Comparison of ENCODE assay signal across 10 cellular contexts in genomic region chr18:9494778-9495302, GRCh38. TPM values are rescaled to one million over a fixed set of nuclear protein-coding genes. Genes with fewer than 3 reads are reported as not detected.
DNase-seq lines count a peak whose midpoint lies in the region; ATAC-seq, FAIRE-seq and TF ChIP-seq lines count a peak whose summit lies in the region.
"Had no signal": no experiment of that assay in that cellular context is flagged by ENCODE, and none has a peak within 500 bp of the region (broad histone marks: within the 10 kb centered on the region; RNA-seq: fewer than 3 reads in every experiment).

No MANE protein-coding gene starts in this region.

- peaks cover 19% of the 10 kb centered on the region for H3K4me1 ChIP-seq in MM.1S (ENCODE audit: low read length)
- peaks cover 33% of the 10 kb centered on the region for H3K4me1 ChIP-seq in iPS-18a (ENCODE audit: control insufficient read depth, low read depth, low read length)
- H3K4me1 ChIP-seq in kidney (ENCODE audit: control insufficient read depth in 1 of 2, insufficient read depth in 1 of 2, low read depth in 1 of 2, low read length in 2 of 2): peaks cover 3 to 5% of the 10 kb centered on the region in 2 donors

- H3K36me3 ChIP-seq in MM.1S (replicated peaks; ENCODE audit: insufficient read depth, low read length) (no peaks in the 10 kb centered on the region), iPS-18a (ENCODE audit: control insufficient read depth, low read depth, low read length) (no peaks in the 10 kb centered on the region), kidney (ENCODE audit: control insufficient read depth in 1 of 2, insufficient read depth in 2 of 2, low read length in 2 of 2) (no peaks in the 10 kb centered on the region)

- intact Hi-C loops in kidney (cut with DNase I) (no loop called here), Right ventricle myocardium inferior (cut with DNase I) (no loop called here)

- H3K27me3 ChIP-seq in MM.1S (replicated peaks; ENCODE audit: insufficient read depth, low read length) (no peaks in the 10 kb centered on the region), iPS-18a (ENCODE audit: control insufficient read depth, insufficient read depth, low read length) (no peaks in the 10 kb centered on the region)

- H4K20me1 ChIP-seq in MM.1S (ENCODE audit: insufficient read depth, low read length): no peaks in the 10 kb centered on the region

- H2AFZ ChIP-seq in MM.1S (ENCODE audit: low read length): no peak overlapping the region

- TF ChIP-seq CTCF in MM.1S (IDR thresholded peaks at IDR 0.05; ENCODE audit: low read length) (no peak), kidney (IDR thresholded peaks at IDR 0.05; ENCODE audit: borderline replicate concordance, extremely low read depth, insufficient read depth) (no peak)

- H3K9me2 ChIP-seq in MM.1S (replicated peaks; ENCODE audit: insufficient read depth, low read length): no peaks in the 10 kb centered on the region

- FAIRE-seq in GM12891 (lab: Jason Lieb, UNC): peak; percentile 87
- no peak for FAIRE-seq in kidney (lab: Jason Lieb, UNC)

- DNase-seq in GM12891 (ENCODE audit: insufficient read length, low spot score) (no peak), MM.1S (peak; percentile 91), SHP77 treated with DMSO at 0.1 percent for 48 hours (lab: John Stamatoyannopoulos, UW) (no peak), kidney (no peak), Right ventricle myocardium inferior (ENCODE audit: missing footprints) (no peak), KG1 (lab: John Stamatoyannopoulos, UW) (no peak)
- DNase-seq: dermis blood vessel endothelial cell, NCI-H1092 had no signal

- H3F3A ChIP-seq in MM.1S (ENCODE audit: insufficient read depth, low read length): peaks cover 8% of the 10 kb centered on the region

- TF ChIP-seq POLR2A in GM12891 (IDR thresholded peaks at IDR 0.05; ENCODE audit: low read depth, low read length): no peak

- peak overlapping the region; percentile 28; the same call in 1 of the 2 replicates for H3K27ac ChIP-seq in MM.1S (ENCODE audit: low read length)
- peak overlapping the region; percentile 13 for H3K27ac ChIP-seq in iPS-18a (ENCODE audit: low read length)
- no peak overlapping the region for H3K27ac ChIP-seq in kidney (ENCODE audit: low read depth in 2 of 2, low read length in 2 of 2)

- peaks cover 91% of the 10 kb centered on the region for H3K79me2 ChIP-seq in MM.1S (ENCODE audit: low read length)

- H3K9me3 ChIP-seq in MM.1S (replicated peaks; ENCODE audit: insufficient read depth, low read length) (no peaks in the 10 kb centered on the region), iPS-18a (ENCODE audit: control insufficient read depth, low read depth, low read length) (peaks cover 5% of the 10 kb centered on the region), kidney (ENCODE audit: control insufficient read depth in 1 of 2, low read length in 2 of 2) (no peaks in the 10 kb centered on the region)

- ATAC-seq in GM21825 (IDR thresholded peaks at IDR 0.05; ENCODE audit: unreplicated experiment): peak; percentile 91
- ATAC-seq in Right ventricle myocardium inferior: no peak

- peak overlapping the region; percentile 48 for H3K4me2 ChIP-seq in MM.1S (ENCODE audit: low read depth, low read length)

- no peak overlapping the region for H3K9ac ChIP-seq in MM.1S (ENCODE audit: low read length)
- H3K9ac ChIP-seq in iPS-18a (ENCODE audit: low read length): no peak overlapping the region
- H3K9ac ChIP-seq in kidney (ENCODE audit: low read length in 2 of 2): no peak overlapping the region

- H3K4me3 ChIP-seq in MM.1S (ENCODE audit: low read length): no peak overlapping the region
- peak overlapping the region; percentile 23 for H3K4me3 ChIP-seq in iPS-18a (ENCODE audit: low read length)
- no peak overlapping the region for H3K4me3 ChIP-seq in kidney (ENCODE audit: low read length in 2 of 2)

TF ChIP-seq in GM12891, 5 proteins besides CTCF, POLR2A, EP300 and RAD21:
- TF ChIP-seq SPI1 (IDR thresholded peaks at IDR 0.05; ENCODE audit: low read depth, low read length) (peak; percentile 49), TAF1 (IDR thresholded peaks at IDR 0.05; ENCODE audit: low read depth, low read length) (no peak)

RNA-seq across cellular contexts. Expression of gene RALBP1, which starts 19.5 kb away (rescaled TPM):
- polyA plus RNA-seq in GM12891 (2012; ENCODE audit: low read depth, missing spikeins): 32.9 TPM
- total RNA-seq in kidney (64.3 TPM), Right ventricle myocardium inferior (48.7 TPM)
- polyA plus RNA-seq in kidney (ENCODE audit: insufficient read depth, low read depth, low replicate concordance): 59.5 TPM

Comparison
In these comparisons a context has a peak if more than half of its experiments do, and no peak if none do; other contexts are left out.
1. H3K27ac ChIP-seq: peak in MM.1S (single experiment) and iPS-18a (single experiment); none in kidney (0 of 2).